Comparison of ENCODE assay signal across 1 cellular context in genomic region chr6:87472525-87473418, GRCh38.
TF ChIP-seq lines count a peak whose summit lies in the region.

Gene SLC35A1 (plus strand): TSS chr6:87472974. CDS start chr6:87473004, 30 bp downstream.

TF ChIP-seq in HepG2, 621 proteins besides CTCF, POLR2A, EP300 and RAD21 (continued from another document and continues in another):
- TF ChIP-seq ZNF83 (CRISPR knock-in tag; IDR thresholded peaks at IDR 0.05; ENCODE audit: borderline replicate concordance) (no peak; the same call in 1 of the 2 replicates), ZNF331 (CRISPR knock-in tag; IDR thresholded peaks at IDR 0.05) (peak; percentile 59), XRCC5 (optimal IDR thresholded peaks at IDR 0.05; ENCODE audit: low read length) (no peak), SMAD3 (CRISPR knock-in tag; IDR thresholded peaks at IDR 0.05) (no peak), ZNF558 (CRISPR knock-in tag; IDR thresholded peaks at IDR 0.05; ENCODE audit: borderline replicate concordance) (peak; percentile 93), CHCHD3 (CRISPR knock-in tag; IDR thresholded peaks at IDR 0.05) (0 out of 2 replicates have a peak, but pooled peaks have one; percentile 61), RAD51 (IDR thresholded peaks at IDR 0.05; ENCODE audit: borderline replicate concordance) (no peak), ZNF367 (CRISPR knock-in tag; IDR thresholded peaks at IDR 0.05; ENCODE audit: borderline replicate concordance) (no peak), CHD2 (IDR thresholded peaks at IDR 0.05; ENCODE audit: low read depth, low read length) (no peak), IRX3 (CRISPR knock-in tag; IDR thresholded peaks at IDR 0.05; ENCODE audit: borderline replicate concordance, low read depth) (no peak), SYNCRIP (IDR thresholded peaks at IDR 0.05; ENCODE audit: insufficient read depth, low read depth, low read length) (no peak), ZNF589 (CRISPR knock-in tag; conservative IDR thresholded peaks at IDR 0.05) (no peak), ZNF839 (CRISPR knock-in tag; IDR thresholded peaks at IDR 0.05; ENCODE audit: borderline replicate concordance) (no peak; the same call in 1 of the 2 replicates), MIER3 (CRISPR knock-in tag; IDR thresholded peaks at IDR 0.05; ENCODE audit: borderline replicate concordance) (no peak), ZZZ3 (CRISPR knock-in tag; IDR thresholded peaks at IDR 0.05; ENCODE audit: borderline replicate concordance) (no peak), RFXAP (CRISPR knock-in tag; IDR thresholded peaks at IDR 0.05; ENCODE audit: borderline replicate concordance) (peak; percentile 71), PAF1 (CRISPR knock-in tag; IDR thresholded peaks at IDR 0.05) (no peak), ZMYM3 (CRISPR knock-in tag; IDR thresholded peaks at IDR 0.05) (0 out of 2 replicates have a peak, but pooled peaks have one; percentile 41), FOXK1 (CRISPR knock-in tag; IDR thresholded peaks at IDR 0.05; ENCODE audit: borderline replicate concordance, low read depth) (peak; percentile 63; the same call in 1 of the 2 replicates), CREBL2 (CRISPR knock-in tag; IDR thresholded peaks at IDR 0.05; ENCODE audit: borderline replicate concordance) (no peak), MYPOP (CRISPR knock-in tag; IDR thresholded peaks at IDR 0.05) (peak; percentile 89), SNAPC2 (CRISPR knock-in tag; IDR thresholded peaks at IDR 0.05) (peak; percentile 11; the same call in 1 of the 2 replicates), NCOA1 (CRISPR knock-in tag; IDR thresholded peaks at IDR 0.05) (peak; percentile 88; the same call in 1 of the 2 replicates), POLR2AphosphoS5 (IDR thresholded peaks at IDR 0.05; ENCODE audit: low read depth, low read length) (peak; percentile 79), ZNF441 (CRISPR knock-in tag; IDR thresholded peaks at IDR 0.05; ENCODE audit: borderline replicate concordance) (peak; percentile 60; the same call in 1 of the 2 replicates), HMGXB4 (CRISPR knock-in tag; IDR thresholded peaks at IDR 0.05; ENCODE audit: borderline replicate concordance in 1 of 2, low read depth in 1 of 2) (peak; percentile 54 to 79; a peak in 3 of 4 replicates), ZBTB34 (CRISPR knock-in tag; IDR thresholded peaks at IDR 0.05) (no peak), BRF2 (CRISPR knock-in tag; IDR thresholded peaks at IDR 0.05) (0 out of 2 replicates have a peak, but pooled peaks have one; percentile 23), RFX1 (IDR thresholded peaks at IDR 0.05) (no peak), TBX3 (IDR thresholded peaks at IDR 0.05; ENCODE audit: borderline replicate concordance) (no peak), ZNF850 (CRISPR knock-in tag; conservative IDR thresholded peaks at IDR 0.05) (no peak), SPEN (CRISPR knock-in tag; IDR thresholded peaks at IDR 0.05; ENCODE audit: low read depth) (peak; percentile 75), FOXA1 (IDR thresholded peaks at IDR 0.05) (no peak), FOXA1 (CRISPR knock-in tag; IDR thresholded peaks at IDR 0.05) (0 out of 2 replicates have a peak, but pooled peaks have one; percentile 35), MLLT10 (CRISPR knock-in tag; IDR thresholded peaks at IDR 0.05) (no peak), MZF1 (CRISPR knock-in tag; IDR thresholded peaks at IDR 0.05; ENCODE audit: borderline replicate concordance) (no peak), TP53 (CRISPR knock-in tag; conservative IDR thresholded peaks at IDR 0.05) (peak; percentile 84; the same call in 1 of the 2 replicates), ZFX (CRISPR knock-in tag; IDR thresholded peaks at IDR 0.05; ENCODE audit: low read depth) (peak; percentile 88), STAT6 (CRISPR knock-in tag; IDR thresholded peaks at IDR 0.05; ENCODE audit: borderline replicate concordance) (no peak), RELA (CRISPR knock-in tag; IDR thresholded peaks at IDR 0.05) (no peak), PHF5A (CRISPR knock-in tag; IDR thresholded peaks at IDR 0.05; ENCODE audit: low read depth, unreplicated experiment) (peak; percentile 49), ZNF44 (CRISPR knock-in tag; IDR thresholded peaks at IDR 0.05) (no peak), ZNF883 (CRISPR knock-in tag; IDR thresholded peaks at IDR 0.05; ENCODE audit: not compliant biosample characterization) (no peak), HNRNPK (IDR thresholded peaks at IDR 0.05; ENCODE audit: low read depth, low read length, poor library complexity, severe bottlenecking) (peak; percentile 49), ZXDC (CRISPR knock-in tag; IDR thresholded peaks at IDR 0.05) (peak; percentile 86; the same call in 1 of the 2 replicates), ZNF260 (CRISPR knock-in tag; IDR thresholded peaks at IDR 0.05; ENCODE audit: borderline replicate concordance, low read depth) (no peak), ZBTB20 (CRISPR knock-in tag; IDR thresholded peaks at IDR 0.05; ENCODE audit: borderline replicate concordance, low read depth) (peak; percentile 20; the same call in 1 of the 2 replicates), GPBP1L1 (CRISPR knock-in tag; IDR thresholded peaks at IDR 0.05) (no peak), DR1 (CRISPR knock-in tag; IDR thresholded peaks at IDR 0.05) (peak; percentile 53; the same call in 1 of the 2 replicates), KDM3A (CRISPR knock-in tag; IDR thresholded peaks at IDR 0.05; ENCODE audit: low read depth) (peak; percentile 83), MAZ (IDR thresholded peaks at IDR 0.05; ENCODE audit: borderline replicate concordance, low read depth, low read length) (peak; percentile 37; the same call in 1 of the 2 replicates), MAZ (CRISPR knock-in tag; IDR thresholded peaks at IDR 0.05; ENCODE audit: low read depth) (peak; percentile 87), ZNF552 (CRISPR knock-in tag; IDR thresholded peaks at IDR 0.05; ENCODE audit: borderline replicate concordance) (peak; percentile 18; the same call in 1 of the 2 replicates), IRF1 (CRISPR knock-in tag; IDR thresholded peaks at IDR 0.05; ENCODE audit: low read depth) (no peak), LRRFIP1 (CRISPR knock-in tag; conservative IDR thresholded peaks at IDR 0.05) (no peak)
